Comparison of ENCODE assay signal across 8 cellular contexts in the genomic region with DNA sequence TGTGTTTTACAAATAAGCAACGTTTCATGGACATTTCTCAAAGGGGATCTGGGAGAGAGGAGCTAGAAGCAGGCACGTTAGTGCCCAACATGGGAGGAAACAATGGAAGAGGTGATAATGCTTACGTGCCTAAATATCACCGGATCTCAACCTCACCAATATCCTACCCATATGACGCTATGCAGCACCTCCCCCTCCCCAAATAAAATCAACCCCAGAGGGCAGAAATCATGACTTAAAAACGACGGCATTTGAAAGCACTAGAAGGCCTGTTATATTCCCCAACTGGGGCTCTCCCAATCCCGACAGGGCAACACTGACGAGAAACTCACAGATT. TPM values are rescaled to one million over a fixed set of nuclear protein-coding genes. Genes with fewer than 3 reads are reported as not detected.
DNase-seq lines count a peak whose midpoint lies in the region; ATAC-seq, FAIRE-seq and TF ChIP-seq lines count a peak whose summit lies in the region.

No MANE protein-coding gene starts in this region.

- H3K4me3 Mint-ChIP-seq in activated T-cell treated with anti-CD3 and anti-CD28 coated beads, Interleukin-2, amount 50 U/mL, for 72 hours, result peak overlapping the region; percentile 94 to 99

- H3K36me3 ChIP-seq in kidney epithelial cell (ENCODE audit: control insufficient read depth, insufficient read depth, low read length), result no peaks in the 10 kb centered on the region

- no peaks in the 10 kb centered on the region for H3K27me3 Mint-ChIP-seq in activated T-cell treated with anti-CD3 and anti-CD28 coated beads, Interleukin-2, amount 50 U/mL, for 72 hours (ENCODE audit: low read depth)

- H3K4me3 ChIP-seq in kidney epithelial cell (ENCODE audit: low read depth, low read length), result peak overlapping the region; percentile 87

- H3K27ac ChIP-seq in adipose tissue (ENCODE audit: low read depth, low read length) (peak overlapping the region; percentile 45), substantia nigra (ENCODE audit: low read depth, low read length, poor library complexity, severe bottlenecking) (peak overlapping the region; percentile 86)

- peaks cover 48% of the 10 kb centered on the region for H3K4me1 Mint-ChIP-seq in activated T-cell treated with anti-CD3 and anti-CD28 coated beads, Interleukin-2, amount 50 U/mL, for 72 hours (ENCODE audit: low read depth)

- H3K36me3 Mint-ChIP-seq in activated T-cell treated with anti-CD3 and anti-CD28 coated beads, Interleukin-2, amount 50 U/mL, for 72 hours (ENCODE audit: insufficient read depth in 2 of 2), result peaks cover 11 to 13% of the 10 kb centered on the region in 2 donors

- ATAC-seq in activated T-cell treated with anti-CD3 and anti-CD28 coated beads, Interleukin-2, amount 50 U/mL, for 72 hours (replicated peaks in 1 of 2), result peak; percentile 11 to 34
- ATAC-seq in HG02798 (IDR thresholded peaks at IDR 0.05; ENCODE audit: poor library complexity, unreplicated experiment), result no peak

- H3K9me3 Mint-ChIP-seq in activated T-cell treated with anti-CD3 and anti-CD28 coated beads, Interleukin-2, amount 50 U/mL, for 72 hours, result no peaks in the 10 kb centered on the region

- no peak for FAIRE-seq in HTR-8/SVneo (lab: Jason Lieb, UNC)

- WGBS in adipose tissue, 3 donors, result 0 to 1% (median 1%) methylated on average over 9 of the region's 9 CpGs

- H3K27ac Mint-ChIP-seq in activated T-cell treated with anti-CD3 and anti-CD28 coated beads, Interleukin-2, amount 50 U/mL, for 72 hours, result peak overlapping the region; percentile 97

- no peak for DNase-seq in activated T-cell treated with anti-CD3 and anti-CD28 coated beads, Interleukin-2, amount 50 U/mL, for 72 hours
- DNase-seq in activated T-cell treated with anti-CD3 and anti-CD28 coated beads, Interleukin-2, amount 50 U/mL, for 48 hours, result no peak
- peak; percentile 8 for DNase-seq in HTR-8/SVneo (ENCODE audit: insufficient read length, low spot score)
- DNase-seq in kidney epithelial cell (ENCODE audit: low read depth), result no peak
- no peak for DNase-seq in substantia nigra (lab: John Stamatoyannopoulos, UW)
- no peak for DNase-seq in stimulated activated CD4-positive, alpha-beta T cell treated with anti-CD3 and anti-CD28 coated beads, Interleukin-1b, Interleukin-23, amount 100 ng/mL, for 48 hours

- no peak for TF ChIP-seq CTCF in kidney epithelial cell (IDR thresholded peaks at IDR 0.05; ENCODE audit: insufficient read depth, low read length, poor library complexity, severe bottlenecking)

- no peaks in the 10 kb centered on the region for H3K27me3 ChIP-seq in kidney epithelial cell (ENCODE audit: control insufficient read depth, insufficient read depth, low read length)

RNA-seq across cellular contexts. Expression of a gene that starts 0.4 kb away (rescaled TPM):
- total RNA-seq in activated T-cell treated with anti-CD3 and anti-CD28 coated beads, Interleukin-2, amount 50 U/mL, for 72 hours, result 100 to 1,000 TPM; 175 to 193 TPM
- polyA plus RNA-seq in adipose tissue, result 10 to 100 TPM; 26.3 to 33.2 (median 30.3) TPM
- total RNA-seq in kidney epithelial cell, result 64.4 and 97.5 TPM in 2 replicates
